ENCODE assay signal across 12 cellular contexts in the genomic region with DNA sequence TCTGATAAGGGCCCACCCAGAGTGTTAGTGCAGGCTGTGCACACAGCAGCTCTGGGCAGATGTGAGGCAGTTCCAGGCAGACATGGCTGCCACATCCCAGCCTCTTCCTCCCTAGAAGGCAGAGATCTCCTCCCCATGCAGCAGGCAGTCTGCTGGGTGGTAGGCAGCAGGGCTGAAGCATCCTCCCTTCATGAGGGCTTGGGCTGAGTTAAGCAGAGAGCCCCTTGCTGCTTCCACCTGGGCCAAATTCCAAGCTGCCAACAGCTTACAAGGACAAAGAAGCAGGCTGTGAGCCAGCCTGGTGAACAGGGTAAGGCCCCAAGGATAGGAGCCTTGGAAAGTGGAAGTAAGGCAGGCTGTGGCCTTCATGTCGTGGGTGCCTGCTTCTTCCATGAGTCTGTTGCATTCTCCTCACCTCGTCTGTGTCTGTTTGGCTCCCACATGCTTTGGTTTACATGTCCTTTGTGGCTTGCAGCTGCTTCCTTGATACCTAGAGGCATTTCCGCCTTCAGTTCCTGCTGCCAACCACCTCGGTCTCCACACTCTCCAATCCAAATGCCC. TPM values are rescaled to one million over a fixed set of nuclear protein-coding genes. Genes with fewer than 3 reads are reported as not detected.
DNase-seq lines count a peak whose midpoint lies in the region; ATAC-seq, FAIRE-seq and TF ChIP-seq lines count a peak whose summit lies in the region.
"Had no signal": no experiment of that assay in that cellular context is flagged by ENCODE, and none has a peak within 500 bp of the region (broad histone marks: within the 10 kb centered on the region; RNA-seq: fewer than 3 reads in every experiment).

No MANE protein-coding gene starts in this region.

- TF ChIP-seq CTCF in CD4-positive, alpha-beta T cell (IDR thresholded peaks at IDR 0.05), result no peak
- TF ChIP-seq CTCF in GM12878 (IDR thresholded peaks at IDR 0.05 in 2 of 3, conservative IDR thresholded peaks at IDR 0.05 in 1 of 3; ENCODE audit: control insufficient read depth in 2 of 3, extremely low read depth in 1 of 3, insufficient read depth in 1 of 3, low read depth in 3 of 3, low read length in 3 of 3) (no peak), natural killer cell (IDR thresholded peaks at IDR 0.05) (no peak)

- H3K4me2 ChIP-seq in GM12878 (ENCODE audit: control insufficient read depth, insufficient read depth), result peak overlapping the region; percentile 34; the same call in 1 of the 2 replicates

- no peak for TF ChIP-seq RAD21 in GM12878 (IDR thresholded peaks at IDR 0.05; ENCODE audit: insufficient read depth, low read depth, low read length)

- RAD21 ChIA-PET in GM12878 (lab: Charles Lee; ENCODE audit: unreplicated experiment), result no interaction called here

- peaks cover 89% of the 10 kb centered on the region for H3K36me3 Mint-ChIP-seq in CD4-positive, alpha-beta T cell (ENCODE audit: low read depth)
- H3K36me3 Mint-ChIP-seq in IgD-negative memory B cell, result peaks cover 5% of the 10 kb centered on the region
- H3K36me3 Mint-ChIP-seq in natural killer cell, result no peaks in the 10 kb centered on the region

- no peaks in the 10 kb centered on the region for H3K9me3 ChIP-seq in CD4-positive, alpha-beta T cell (ENCODE audit: control insufficient read depth, low read length)
- no peaks in the 10 kb centered on the region for H3K9me3 ChIP-seq in GM12878 (replicated peaks; ENCODE audit: control insufficient read depth, insufficient read depth, low read length)

- intact Hi-C loops in CD4-positive, alpha-beta T cell (cut with DNase I, micrococcal nuclease), result loop anchor here in 1 of 2 experiments (2.0 kb wide), 1 partner anchor 43 kb away; no protein-coding TSS in a partner anchor
- intact Hi-C loops in GM12878 (cut with micrococcal nuclease; ENCODE audit: unreplicated experiment) (no loop called here), natural killer cell (cut with micrococcal nuclease) (no loop called here)

- no peak for TF ChIP-seq EP300 in GM12878 (IDR thresholded peaks at IDR 0.05; ENCODE audit: borderline replicate concordance in 1 of 2, control insufficient read depth in 1 of 2, low read depth in 2 of 2, low read length in 2 of 2)

- in situ Hi-C loops in GM12878 (cut with MboI), result no loop called here

- peaks cover 27% of the 10 kb centered on the region for H4K20me1 ChIP-seq in GM12878 (ENCODE audit: control insufficient read depth, insufficient read depth)

- peak overlapping the region; percentile 93 for H3K27ac Mint-ChIP-seq in CD4-positive, alpha-beta T cell
- peak overlapping the region in 2 of 3 donors; percentile 63 to 85 for H3K27ac Mint-ChIP-seq in IgD-negative memory B cell
- peak overlapping the region; percentile 85 to 91 for H3K27ac Mint-ChIP-seq in natural killer cell

- H3K79me2 ChIP-seq in GM12878 (ENCODE audit: control insufficient read depth, insufficient read depth, low read length), result peaks cover 77% of the 10 kb centered on the region

- peak overlapping the region; percentile 45 for H3K27ac ChIP-seq in CD4-positive, alpha-beta T cell (ENCODE audit: low read depth, low read length)
- H3K27ac ChIP-seq in GM12878 (ENCODE audit: control insufficient read depth, insufficient read depth), result no peak overlapping the region

- H3K27me3 Mint-ChIP-seq in CD4-positive, alpha-beta T cell, result no peaks in the 10 kb centered on the region
- no peaks in the 10 kb centered on the region for H3K27me3 Mint-ChIP-seq in IgD-negative memory B cell
- H3K27me3 Mint-ChIP-seq in natural killer cell (ENCODE audit: low read depth in 2 of 2), result no peaks in the 10 kb centered on the region

- H3K27me3 ChIP-seq in CD4-positive, alpha-beta T cell (ENCODE audit: control insufficient read depth, insufficient read depth, low read length), result no peaks in the 10 kb centered on the region
- H3K27me3 ChIP-seq in GM12878 (replicated peaks in 1 of 2; ENCODE audit: control insufficient read depth in 2 of 2, insufficient read depth in 2 of 2, low read length in 1 of 2), result no peaks in the 10 kb centered on the region

- H3K4me1 Mint-ChIP-seq in CD4-positive, alpha-beta T cell (ENCODE audit: low read depth), result peaks cover 93% of the 10 kb centered on the region
- H3K4me1 Mint-ChIP-seq in IgD-negative memory B cell (peaks cover 59 to 64% (median 60%) of the 10 kb centered on the region in 3 donors), natural killer cell (peaks cover 82 to 95% of the 10 kb centered on the region in 2 donors)

- H3K9ac ChIP-seq in GM12878 (ENCODE audit: control insufficient read depth, insufficient read depth, low read length), result no peak overlapping the region

- CTCF ChIA-PET in CD4-positive, alpha-beta T cell (lab: Charles Lee), result interaction anchor here (1.1 to 3.5 kb wide), 4 partner anchors 18 to 46 kb away, joined by 5 to 39 read pairs (median 9); no protein-coding TSS in a partner anchor
- CTCF ChIA-PET in GM12878 (lab: Yijun Ruan, JAX), result interaction anchor here (1.4 to 13.8 kb wide), 6 partner anchors 9 to 101 kb away, joined by 4 to 195 read pairs (median 6); no protein-coding TSS in a partner anchor

- H2AFZ ChIP-seq in GM12878 (ENCODE audit: control insufficient read depth, low read depth, low read length), result no peak overlapping the region

- SMC1A ChIA-PET in GM12878 (lab: Charles Lee; ENCODE audit: uncharacterized antibody, unreplicated experiment), result interaction anchor here (1.1 to 2.0 kb wide), 4 partner anchors 16 to 96 kb away, joined by 3 to 7 read pairs (median 4); no protein-coding TSS in a partner anchor

- H3K4me3 Mint-ChIP-seq in CD4-positive, alpha-beta T cell, result peak overlapping the region; percentile 71
- H3K4me3 Mint-ChIP-seq in IgD-negative memory B cell (peak overlapping the region in 3 of 4 donors; percentile 28 to 75 (median 36)), natural killer cell (peak overlapping the region; percentile 82)

- WGBS in GM12878 (ENCODE audit: insufficient coverage, insufficient replicate concordance, low lambda C conversion rate, missing lambda C conversion rate), result 27% methylated on average over 4 of the region's 4 CpGs

- H3K36me3 ChIP-seq in GM12878 (ENCODE audit: control insufficient read depth in 2 of 2, insufficient read depth in 2 of 2, low read length in 1 of 2), result peaks cover 32 to 36% of the 10 kb centered on the region in 2 experiments

- DNase-seq in CD4-positive, alpha-beta T cell, result no peak
- DNase-seq in GM12878 (ENCODE audit: low read depth, low spot score) (no peak), natural killer cell (no peak), NCI-H1436 treated with DMSO at 0.1 percent for 48 hours (lab: John Stamatoyannopoulos, UW) (no peak)
- DNase-seq in stimulated activated CD8-positive, alpha-beta memory T cell treated with anti-CD3 and anti-CD28 coated beads, Interleukin-4, amount 100 ng/mL, for 48 hours, result no peak
- DNase-seq: NCI-H2227 treated with DMSO at 0.1 percent for 48 hours had no signal

- peaks cover 30% of the 10 kb centered on the region for H3K4me1 ChIP-seq in GM12878 (ENCODE audit: control insufficient read depth, insufficient read depth, low read length)

- no peak overlapping the region for H3K4me3 ChIP-seq in GM12878
- H3K4me3 ChIP-seq: skin epidermis had no signal

- POLR2A ChIA-PET in CD4-positive, alpha-beta T cell (lab: Charles Lee), result interaction anchor here (1.5 to 4.6 kb wide), 6 partner anchors 14 to 43 kb away, joined by 3 to 20 read pairs (median 8); no protein-coding TSS in a partner anchor
- POLR2A ChIA-PET in GM12878 (lab: Charles Lee), result interaction anchor here (0.6 to 1.7 kb wide), 3 partner anchors 9 to 28 kb away, joined by 3 to 6 read pairs (median 4); no protein-coding TSS in a partner anchor

- no peak for TF ChIP-seq POLR2A in GM12878 (IDR thresholded peaks at IDR 0.05; ENCODE audit: low read depth, low read length)

- no peak for FAIRE-seq in GM12878 (lab: Jason Lieb, UNC)

- ATAC-seq in CD4-positive, alpha-beta T cell (ENCODE audit: poor library complexity), result peak; percentile 51
- ATAC-seq in GM12878, result peak; percentile 18
- ATAC-seq in natural killer cell, result peak in 2 of 3 donors; percentile 29 to 34
- ATAC-seq in HG03469 (IDR thresholded peaks at IDR 0.05; ENCODE audit: unreplicated experiment), result no peak
- no peak for ATAC-seq in GM21619 (IDR thresholded peaks at IDR 0.05; ENCODE audit: unreplicated experiment)
- ATAC-seq: HCT116 had no signal

- BruUV-seq in GM12878 (replicated peaks; lab: Mats Ljungman, UMichigan), result no TSS peak

- no peaks in the 10 kb centered on the region for H3K9me3 Mint-ChIP-seq in CD4-positive, alpha-beta T cell
- H3K9me3 Mint-ChIP-seq in IgD-negative memory B cell, result no peaks in the 10 kb centered on the region
- H3K9me3 Mint-ChIP-seq in natural killer cell, result no peaks in the 10 kb centered on the region

RNA-seq across cellular contexts. Expression of a gene that starts 7.8 kb away (rescaled TPM):
- total RNA-seq in CD4-positive, alpha-beta T cell, result 100 to 1,000 TPM in 1 of 2 experiments, 10 to 100 TPM in 1; 96.5 to 101 TPM
- polyA plus RNA-seq in IgD-negative memory B cell (36.4 TPM), GM12878 (2011; rRNA removed) (13.6 and 27.4 TPM in 2 replicates), GM12878 (2014; fragmentation: Illumina TruSeq; extraction: Trizol) (20.8 and 48.3 TPM in 2 replicates), GM12878 (2014; fragmentation: Nextera tagmentation; extraction: Ambion mirVana) (1 to 10 TPM in 1 of 2 experiments, under 1 TPM in 1; 0.68 to 1.7 TPM), GM12878 (2014; rRNA removed) (47.9 and 59.7 TPM in 2 replicates), GM12878 (2016; fragmentation: Nextera tagmentation; extraction: Ambion mirVana) (10 to 100 TPM; 23.7 to 25.9 TPM)
- 168 and 195 TPM in 2 replicates for total RNA-seq in GM12878 (2013; cell fraction: nucleolus; rRNA removed)
- total RNA-seq in GM12878 (2014; rRNA removed) (96.0 and 98.5 TPM in 2 replicates), GM12878 (2014; rRNA removed; fragmentation: Illumina TruSeq; extraction: Trizol) (42.6 and 42.8 TPM in 2 replicates), GM12878 (2021) (114 and 117 TPM in 2 replicates), natural killer cell (100 to 1,000 TPM; 280 to 347 (median 340) TPM)
- polyA plus RNA-seq in GM12878 (2011; ENCODE audit: low read depth), result 26.5 TPM
- 29.5 and 30.9 TPM in 2 replicates for polyA plus RNA-seq in GM12878 (2011; cell fraction: cytosol; rRNA removed)
- polyA plus RNA-seq in GM12878 (2011; cell fraction: nucleus; rRNA removed), result 145 and 151 TPM in 2 replicates
- 55.8 and 60.1 TPM in 2 replicates for polyA plus RNA-seq in GM12878 (2012)
- 66.3 and 101 TPM in 2 replicates for polyA minus RNA-seq in GM12878 (2011; rRNA and poly(A)+ RNA removed)
- 29.9 and 34.2 TPM in 2 replicates for polyA minus RNA-seq in GM12878 (2011; cell fraction: cytosol; rRNA and poly(A)+ RNA removed)
- 65.5 and 85.2 TPM in 2 replicates for polyA minus RNA-seq in GM12878 (2011; cell fraction: nucleus; rRNA and poly(A)+ RNA removed)

RNA-seq across cellular contexts. Expression of a gene that starts 54.2 kb away (rescaled TPM):
- total RNA-seq in CD4-positive, alpha-beta T cell, result under 1 TPM; 0.31 to 0.58 TPM
- polyA plus RNA-seq in IgD-negative memory B cell (not detected), GM12878 (2011; rRNA removed) (0.04 TPM in 1 of 2 replicates, not detected in the other), GM12878 (2014; fragmentation: Illumina TruSeq; extraction: Trizol) (0.04 and 0.43 TPM in 2 replicates), GM12878 (2014; fragmentation: Nextera tagmentation; extraction: Ambion mirVana) (under 1 TPM in 1 of 2 experiments, not detected in 1; 0.04 TPM), GM12878 (2014; rRNA removed) (not detected in 2 replicates), GM12878 (2016; fragmentation: Nextera tagmentation; extraction: Ambion mirVana) (not detected)
- not detected in 2 replicates for total RNA-seq in GM12878 (2013; cell fraction: nucleolus; rRNA removed)
- total RNA-seq in GM12878 (2014; rRNA removed) (not detected in 2 replicates), GM12878 (2014; rRNA removed; fragmentation: Illumina TruSeq; extraction: Trizol) (not detected in 2 replicates), GM12878 (2021) (not detected in 2 replicates), natural killer cell (10 to 100 TPM in 1 of 3 donors, under 1 TPM in 2; 0.52 to 36.6 (median 0.91) TPM)
- polyA plus RNA-seq in GM12878 (2011; ENCODE audit: low read depth), result not detected
- polyA plus RNA-seq in GM12878 (2011; cell fraction: cytosol; rRNA removed), result not detected in 2 replicates
- polyA plus RNA-seq in GM12878 (2011; cell fraction: nucleus; rRNA removed), result not detected in 2 replicates
- polyA plus RNA-seq in GM12878 (2012), result not detected in 2 replicates
- 0.59 TPM in 1 of 2 replicates, not detected in the other for polyA minus RNA-seq in GM12878 (2011; rRNA and poly(A)+ RNA removed)
- polyA minus RNA-seq in GM12878 (2011; cell fraction: cytosol; rRNA and poly(A)+ RNA removed), result not detected in 2 replicates
- polyA minus RNA-seq in GM12878 (2011; cell fraction: nucleus; rRNA and poly(A)+ RNA removed), result not detected in 2 replicates
- total RNA-seq: chondrocyte had no signal

Comparison
In these comparisons a context has a peak if more than half of its experiments do, and no peak if none do; other contexts are left out.
1. ATAC-seq: peak in CD4-positive, alpha-beta T cell (single experiment), GM12878 (single experiment) and natural killer cell (2 of 3); none in HG03469 (single experiment) and GM21619 (single experiment).
2. Peak in every context shown above with its lines, with median percentiles within 50 percentile points of each other: H3K27ac Mint-ChIP-seq and H3K4me3 Mint-ChIP-seq.